1 cellular context compared by ENCODE assay signal in the genomic region with DNA sequence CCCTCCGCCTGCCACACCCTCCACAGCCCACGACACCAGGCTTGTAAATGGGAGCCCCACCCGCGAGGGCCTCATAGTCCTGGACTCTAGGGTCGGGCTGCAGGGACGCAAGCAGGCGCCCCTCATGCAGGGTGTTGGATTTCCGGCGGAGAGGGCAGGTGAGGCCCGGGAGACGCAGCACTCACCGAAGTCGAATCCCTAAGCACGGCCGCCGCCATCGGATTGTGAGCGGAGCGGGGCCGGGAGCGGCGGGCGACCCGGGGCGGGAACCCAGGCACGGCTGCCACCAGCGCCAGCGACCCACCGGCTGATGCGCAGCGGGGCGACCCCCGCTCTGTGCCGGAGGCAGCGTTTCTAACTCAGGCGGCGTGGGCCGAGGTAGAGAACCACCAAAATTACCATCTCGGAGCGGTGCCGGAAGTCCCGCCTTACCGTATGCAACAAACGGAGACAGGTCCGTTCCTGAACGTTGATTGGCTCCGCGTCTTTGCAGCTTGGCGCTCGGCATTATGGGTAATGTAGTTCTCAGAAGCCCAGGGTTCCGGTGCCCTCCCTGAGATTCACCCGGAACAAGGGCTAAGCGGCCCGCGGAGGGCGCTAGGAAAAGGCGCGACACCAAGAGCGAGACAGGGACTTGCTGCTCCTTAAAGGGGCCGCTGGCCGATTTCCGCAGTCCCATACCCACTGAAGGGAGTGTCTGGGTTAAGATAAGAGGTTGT.
TF ChIP-seq lines count a peak whose summit lies in the region.

A gene (minus strand): TSS at position 425 of the 719 bp plus-strand sequence. CDS start 207 bp downstream, at position 218.

TF ChIP-seq in K562, 482 proteins besides CTCF, POLR2A, EP300 and RAD21 (continued from another document and continues in another):
- TF ChIP-seq, protein P1, sequence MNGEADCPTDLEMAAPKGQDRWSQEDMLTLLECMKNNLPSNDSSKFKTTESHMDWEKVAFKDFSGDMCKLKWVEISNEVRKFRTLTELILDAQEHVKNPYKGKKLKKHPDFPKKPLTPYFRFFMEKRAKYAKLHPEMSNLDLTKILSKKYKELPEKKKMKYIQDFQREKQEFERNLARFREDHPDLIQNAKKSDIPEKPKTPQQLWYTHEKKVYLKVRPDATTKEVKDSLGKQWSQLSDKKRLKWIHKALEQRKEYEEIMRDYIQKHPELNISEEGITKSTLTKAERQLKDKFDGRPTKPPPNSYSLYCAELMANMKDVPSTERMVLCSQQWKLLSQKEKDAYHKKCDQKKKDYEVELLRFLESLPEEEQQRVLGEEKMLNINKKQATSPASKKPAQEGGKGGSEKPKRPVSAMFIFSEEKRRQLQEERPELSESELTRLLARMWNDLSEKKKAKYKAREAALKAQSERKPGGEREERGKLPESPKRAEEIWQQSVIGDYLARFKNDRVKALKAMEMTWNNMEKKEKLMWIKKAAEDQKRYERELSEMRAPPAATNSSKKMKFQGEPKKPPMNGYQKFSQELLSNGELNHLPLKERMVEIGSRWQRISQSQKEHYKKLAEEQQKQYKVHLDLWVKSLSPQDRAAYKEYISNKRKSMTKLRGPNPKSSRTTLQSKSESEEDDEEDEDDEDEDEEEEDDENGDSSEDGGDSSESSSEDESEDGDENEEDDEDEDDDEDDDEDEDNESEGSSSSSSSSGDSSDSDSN (IDR thresholded peaks at IDR 0.05; ENCODE audit: borderline replicate concordance in 1 of 2, low read depth in 2 of 2, low read length in 2 of 2) = no peak
- TF ChIP-seq TBL1XR1 (IDR thresholded peaks at IDR 0.05; ENCODE audit: low read length in 2 of 2) (0 out of 4 replicates have a peak, but pooled peaks of 1 of the 2 experiments have one; percentile 40), POLR3A (IDR thresholded peaks at IDR 0.05; ENCODE audit: borderline replicate concordance, extremely low read depth, insufficient read depth, insufficient read length) (no peak), HCFC1 (IDR thresholded peaks at IDR 0.05; ENCODE audit: low read depth, low read length) (peak; percentile 89), TRIM28 (IDR thresholded peaks at IDR 0.05) (no peak), GABPB1 (CRISPR knock-in tag; IDR thresholded peaks at IDR 0.05) (peak; percentile 94), BDP1 (IDR thresholded peaks at IDR 0.05; ENCODE audit: insufficient read depth, insufficient read length) (no peak), ZFP30 (CRISPR knock-in tag; IDR thresholded peaks at IDR 0.05; ENCODE audit: borderline replicate concordance) (no peak), ZNF347 (CRISPR knock-in tag; IDR thresholded peaks at IDR 0.05; ENCODE audit: low read depth) (no peak), GABPA (tag; conservative IDR thresholded peaks at IDR 0.05; ENCODE audit: low read depth) (peak; percentile 95), CTBP1 (IDR thresholded peaks at IDR 0.05; ENCODE audit: borderline replicate concordance) (0 out of 2 replicates have a peak, but pooled peaks have one; percentile 50), NCOA2 (IDR thresholded peaks at IDR 0.05; ENCODE audit: partially characterized antibody in 2 of 2) (no peak), NFYB (IDR thresholded peaks at IDR 0.05; ENCODE audit: extremely low read depth, insufficient read length) (peak; percentile 58), FOS (IDR thresholded peaks at IDR 0.05; ENCODE audit: extremely low read depth, insufficient read length) (peak; percentile 68), RNF2 (IDR thresholded peaks at IDR 0.05) (0 out of 2 replicates have a peak, but pooled peaks have one; percentile 28), MEIS2 (IDR thresholded peaks at IDR 0.05; ENCODE audit: partially characterized antibody) (peak; percentile 8), NR2C1 (IDR thresholded peaks at IDR 0.05) (no peak), NR2C1 (tag; IDR thresholded peaks at IDR 0.05) (no peak)
- TF ChIP-seq, protein P2, sequence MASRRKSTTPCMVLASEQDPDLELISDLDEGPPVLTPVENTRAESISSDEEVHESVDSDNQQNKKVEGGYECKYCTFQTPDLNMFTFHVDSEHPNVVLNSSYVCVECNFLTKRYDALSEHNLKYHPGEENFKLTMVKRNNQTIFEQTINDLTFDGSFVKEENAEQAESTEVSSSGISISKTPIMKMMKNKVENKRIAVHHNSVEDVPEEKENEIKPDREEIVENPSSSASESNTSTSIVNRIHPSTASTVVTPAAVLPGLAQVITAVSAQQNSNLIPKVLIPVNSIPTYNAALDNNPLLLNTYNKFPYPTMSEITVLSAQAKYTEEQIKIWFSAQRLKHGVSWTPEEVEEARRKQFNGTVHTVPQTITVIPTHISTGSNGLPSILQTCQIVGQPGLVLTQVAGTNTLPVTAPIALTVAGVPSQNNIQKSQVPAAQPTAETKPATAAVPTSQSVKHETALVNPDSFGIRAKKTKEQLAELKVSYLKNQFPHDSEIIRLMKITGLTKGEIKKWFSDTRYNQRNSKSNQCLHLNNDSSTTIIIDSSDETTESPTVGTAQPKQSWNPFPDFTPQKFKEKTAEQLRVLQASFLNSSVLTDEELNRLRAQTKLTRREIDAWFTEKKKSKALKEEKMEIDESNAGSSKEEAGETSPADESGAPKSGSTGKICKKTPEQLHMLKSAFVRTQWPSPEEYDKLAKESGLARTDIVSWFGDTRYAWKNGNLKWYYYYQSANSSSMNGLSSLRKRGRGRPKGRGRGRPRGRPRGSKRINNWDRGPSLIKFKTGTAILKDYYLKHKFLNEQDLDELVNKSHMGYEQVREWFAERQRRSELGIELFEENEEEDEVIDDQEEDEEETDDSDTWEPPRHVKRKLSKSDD (conservative IDR thresholded peaks at IDR 0.05; ENCODE audit: low read length) = no peak
- TF ChIP-seq, protein P3, sequence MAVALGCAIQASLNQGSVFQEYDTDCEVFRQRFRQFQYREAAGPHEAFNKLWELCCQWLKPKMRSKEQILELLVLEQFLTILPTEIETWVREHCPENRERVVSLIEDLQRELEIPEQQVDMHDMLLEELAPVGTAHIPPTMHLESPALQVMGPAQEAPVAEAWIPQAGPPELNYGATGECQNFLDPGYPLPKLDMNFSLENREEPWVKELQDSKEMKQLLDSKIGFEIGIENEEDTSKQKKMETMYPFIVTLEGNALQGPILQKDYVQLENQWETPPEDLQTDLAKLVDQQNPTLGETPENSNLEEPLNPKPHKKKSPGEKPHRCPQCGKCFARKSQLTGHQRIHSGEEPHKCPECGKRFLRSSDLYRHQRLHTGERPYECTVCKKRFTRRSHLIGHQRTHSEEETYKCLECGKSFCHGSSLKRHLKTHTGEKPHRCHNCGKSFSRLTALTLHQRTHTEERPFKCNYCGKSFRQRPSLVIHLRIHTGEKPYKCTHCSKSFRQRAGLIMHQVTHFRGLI (CRISPR knock-in tag; IDR thresholded peaks at IDR 0.05) = no peak
- TF ChIP-seq, protein P4, sequence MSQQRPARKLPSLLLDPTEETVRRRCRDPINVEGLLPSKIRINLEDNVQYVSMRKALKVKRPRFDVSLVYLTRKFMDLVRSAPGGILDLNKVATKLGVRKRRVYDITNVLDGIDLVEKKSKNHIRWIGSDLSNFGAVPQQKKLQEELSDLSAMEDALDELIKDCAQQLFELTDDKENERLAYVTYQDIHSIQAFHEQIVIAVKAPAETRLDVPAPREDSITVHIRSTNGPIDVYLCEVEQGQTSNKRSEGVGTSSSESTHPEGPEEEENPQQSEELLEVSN (IDR thresholded peaks at IDR 0.05; ENCODE audit: borderline replicate concordance in 1 of 2, extremely low read depth in 1 of 2, insufficient read depth in 1 of 2, insufficient read length in 1 of 2, low read depth in 1 of 2, low read length in 1 of 2, poor library complexity in 1 of 2, severe bottlenecking in 1 of 2) = peak in 1 of 2 experiments; percentile 25
- TF ChIP-seq, protein P5, sequence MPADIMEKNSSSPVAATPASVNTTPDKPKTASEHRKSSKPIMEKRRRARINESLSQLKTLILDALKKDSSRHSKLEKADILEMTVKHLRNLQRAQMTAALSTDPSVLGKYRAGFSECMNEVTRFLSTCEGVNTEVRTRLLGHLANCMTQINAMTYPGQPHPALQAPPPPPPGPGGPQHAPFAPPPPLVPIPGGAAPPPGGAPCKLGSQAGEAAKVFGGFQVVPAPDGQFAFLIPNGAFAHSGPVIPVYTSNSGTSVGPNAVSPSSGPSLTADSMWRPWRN (IDR thresholded peaks at IDR 0.05; ENCODE audit: low read depth) = no peak
- TF ChIP-seq, protein P6, sequence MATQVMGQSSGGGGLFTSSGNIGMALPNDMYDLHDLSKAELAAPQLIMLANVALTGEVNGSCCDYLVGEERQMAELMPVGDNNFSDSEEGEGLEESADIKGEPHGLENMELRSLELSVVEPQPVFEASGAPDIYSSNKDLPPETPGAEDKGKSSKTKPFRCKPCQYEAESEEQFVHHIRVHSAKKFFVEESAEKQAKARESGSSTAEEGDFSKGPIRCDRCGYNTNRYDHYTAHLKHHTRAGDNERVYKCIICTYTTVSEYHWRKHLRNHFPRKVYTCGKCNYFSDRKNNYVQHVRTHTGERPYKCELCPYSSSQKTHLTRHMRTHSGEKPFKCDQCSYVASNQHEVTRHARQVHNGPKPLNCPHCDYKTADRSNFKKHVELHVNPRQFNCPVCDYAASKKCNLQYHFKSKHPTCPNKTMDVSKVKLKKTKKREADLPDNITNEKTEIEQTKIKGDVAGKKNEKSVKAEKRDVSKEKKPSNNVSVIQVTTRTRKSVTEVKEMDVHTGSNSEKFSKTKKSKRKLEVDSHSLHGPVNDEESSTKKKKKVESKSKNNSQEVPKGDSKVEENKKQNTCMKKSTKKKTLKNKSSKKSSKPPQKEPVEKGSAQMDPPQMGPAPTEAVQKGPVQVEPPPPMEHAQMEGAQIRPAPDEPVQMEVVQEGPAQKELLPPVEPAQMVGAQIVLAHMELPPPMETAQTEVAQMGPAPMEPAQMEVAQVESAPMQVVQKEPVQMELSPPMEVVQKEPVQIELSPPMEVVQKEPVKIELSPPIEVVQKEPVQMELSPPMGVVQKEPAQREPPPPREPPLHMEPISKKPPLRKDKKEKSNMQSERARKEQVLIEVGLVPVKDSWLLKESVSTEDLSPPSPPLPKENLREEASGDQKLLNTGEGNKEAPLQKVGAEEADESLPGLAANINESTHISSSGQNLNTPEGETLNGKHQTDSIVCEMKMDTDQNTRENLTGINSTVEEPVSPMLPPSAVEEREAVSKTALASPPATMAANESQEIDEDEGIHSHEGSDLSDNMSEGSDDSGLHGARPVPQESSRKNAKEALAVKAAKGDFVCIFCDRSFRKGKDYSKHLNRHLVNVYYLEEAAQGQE (CRISPR knock-in tag; IDR thresholded peaks at IDR 0.05; ENCODE audit: low read depth) = no peak
- TF ChIP-seq, protein P7, sequence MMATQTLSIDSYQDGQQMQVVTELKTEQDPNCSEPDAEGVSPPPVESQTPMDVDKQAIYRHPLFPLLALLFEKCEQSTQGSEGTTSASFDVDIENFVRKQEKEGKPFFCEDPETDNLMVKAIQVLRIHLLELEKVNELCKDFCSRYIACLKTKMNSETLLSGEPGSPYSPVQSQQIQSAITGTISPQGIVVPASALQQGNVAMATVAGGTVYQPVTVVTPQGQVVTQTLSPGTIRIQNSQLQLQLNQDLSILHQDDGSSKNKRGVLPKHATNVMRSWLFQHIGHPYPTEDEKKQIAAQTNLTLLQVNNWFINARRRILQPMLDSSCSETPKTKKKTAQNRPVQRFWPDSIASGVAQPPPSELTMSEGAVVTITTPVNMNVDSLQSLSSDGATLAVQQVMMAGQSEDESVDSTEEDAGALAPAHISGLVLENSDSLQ (IDR thresholded peaks at IDR 0.05) = peak; percentile 87
- TF ChIP-seq, protein P8, sequence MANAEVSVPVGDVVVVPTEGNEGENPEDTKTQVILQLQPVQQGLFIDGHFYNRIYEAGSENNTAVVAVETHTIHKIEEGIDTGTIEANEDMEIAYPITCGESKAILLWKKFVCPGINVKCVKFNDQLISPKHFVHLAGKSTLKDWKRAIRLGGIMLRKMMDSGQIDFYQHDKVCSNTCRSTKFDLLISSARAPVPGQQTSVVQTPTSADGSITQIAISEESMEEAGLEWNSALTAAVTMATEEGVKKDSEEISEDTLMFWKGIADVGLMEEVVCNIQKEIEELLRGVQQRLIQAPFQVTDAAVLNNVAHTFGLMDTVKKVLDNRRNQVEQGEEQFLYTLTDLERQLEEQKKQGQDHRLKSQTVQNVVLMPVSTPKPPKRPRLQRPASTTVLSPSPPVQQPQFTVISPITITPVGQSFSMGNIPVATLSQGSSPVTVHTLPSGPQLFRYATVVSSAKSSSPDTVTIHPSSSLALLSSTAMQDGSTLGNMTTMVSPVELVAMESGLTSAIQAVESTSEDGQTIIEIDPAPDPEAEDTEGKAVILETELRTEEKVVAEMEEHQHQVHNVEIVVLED (CRISPR knock-in tag; IDR thresholded peaks at IDR 0.05) = peak; percentile 53; the same call in 1 of the 2 replicates
- TF ChIP-seq, protein P9, sequence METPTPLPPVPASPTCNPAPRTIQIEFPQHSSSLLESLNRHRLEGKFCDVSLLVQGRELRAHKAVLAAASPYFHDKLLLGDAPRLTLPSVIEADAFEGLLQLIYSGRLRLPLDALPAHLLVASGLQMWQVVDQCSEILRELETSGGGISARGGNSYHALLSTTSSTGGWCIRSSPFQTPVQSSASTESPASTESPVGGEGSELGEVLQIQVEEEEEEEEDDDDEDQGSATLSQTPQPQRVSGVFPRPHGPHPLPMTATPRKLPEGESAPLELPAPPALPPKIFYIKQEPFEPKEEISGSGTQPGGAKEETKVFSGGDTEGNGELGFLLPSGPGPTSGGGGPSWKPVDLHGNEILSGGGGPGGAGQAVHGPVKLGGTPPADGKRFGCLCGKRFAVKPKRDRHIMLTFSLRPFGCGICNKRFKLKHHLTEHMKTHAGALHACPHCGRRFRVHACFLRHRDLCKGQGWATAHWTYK (CRISPR knock-in tag; IDR thresholded peaks at IDR 0.05) = no peak
- TF ChIP-seq, protein P10, sequence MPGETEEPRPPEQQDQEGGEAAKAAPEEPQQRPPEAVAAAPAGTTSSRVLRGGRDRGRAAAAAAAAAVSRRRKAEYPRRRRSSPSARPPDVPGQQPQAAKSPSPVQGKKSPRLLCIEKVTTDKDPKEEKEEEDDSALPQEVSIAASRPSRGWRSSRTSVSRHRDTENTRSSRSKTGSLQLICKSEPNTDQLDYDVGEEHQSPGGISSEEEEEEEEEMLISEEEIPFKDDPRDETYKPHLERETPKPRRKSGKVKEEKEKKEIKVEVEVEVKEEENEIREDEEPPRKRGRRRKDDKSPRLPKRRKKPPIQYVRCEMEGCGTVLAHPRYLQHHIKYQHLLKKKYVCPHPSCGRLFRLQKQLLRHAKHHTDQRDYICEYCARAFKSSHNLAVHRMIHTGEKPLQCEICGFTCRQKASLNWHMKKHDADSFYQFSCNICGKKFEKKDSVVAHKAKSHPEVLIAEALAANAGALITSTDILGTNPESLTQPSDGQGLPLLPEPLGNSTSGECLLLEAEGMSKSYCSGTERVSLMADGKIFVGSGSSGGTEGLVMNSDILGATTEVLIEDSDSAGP (CRISPR knock-in tag; IDR thresholded peaks at IDR 0.05) = peak; percentile 94
